ENCODE assay signal across 16 cellular contexts in the genomic region with DNA sequence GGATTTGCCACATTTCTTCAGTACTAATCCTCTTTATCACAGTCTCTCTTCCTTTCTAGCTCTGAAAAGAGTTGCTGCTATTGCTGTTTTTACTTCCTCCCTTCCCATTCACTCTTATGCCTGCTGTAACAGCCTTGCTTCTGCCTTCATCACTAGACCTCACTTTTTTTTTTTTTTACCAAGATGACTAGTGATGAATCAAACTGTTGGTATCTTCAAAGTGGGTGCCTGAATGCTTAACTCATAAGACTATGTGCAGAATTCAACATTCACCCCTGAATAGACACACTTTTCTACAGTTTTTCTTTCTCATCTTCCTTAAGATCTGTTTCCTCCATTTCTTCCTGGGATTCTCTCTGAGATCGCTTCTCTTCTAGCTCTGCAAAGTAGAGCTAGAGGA.
DNase-seq lines count a peak whose midpoint lies in the region; ATAC-seq and TF ChIP-seq lines count a peak whose summit lies in the region.
"Had no signal": no experiment of that assay in that cellular context is flagged by ENCODE, and none has a peak within 500 bp of the region (broad histone marks: within the 10 kb centered on the region; RNA-seq: fewer than 3 reads in every experiment).

No MANE protein-coding gene starts in this region.

- H3K27ac Mint-ChIP-seq in mesothelial cell of epicardium, result peak overlapping the region; percentile 0

- no peak overlapping the region for H3K4me3 ChIP-seq in choroid plexus epithelial cell (ENCODE audit: low read depth, low read length)
- H3K4me3 ChIP-seq: BLaER1, cardiac muscle cell, ovary, tibial nerve had no signal

- H3K9me3 Mint-ChIP-seq in mesothelial cell of epicardium, result no peaks in the 10 kb centered on the region

- no peaks in the 10 kb centered on the region for H3K36me3 Mint-ChIP-seq in mesothelial cell of epicardium

- H3K4me1 Mint-ChIP-seq in mesothelial cell of epicardium, result peaks cover 42% of the 10 kb centered on the region

- peak; percentile 62 for DNase-seq in AG08396 (ENCODE audit: low spot score)
- peak; percentile 81 for DNase-seq in LHCN-M2 (ENCODE audit: low read depth)
- peak; percentile 75 for DNase-seq in choroid plexus epithelial cell (ENCODE audit: low read depth)
- DNase-seq in mesothelial cell of epicardium (ENCODE audit: low spot score in 2 of 2, unreplicated experiment in 2 of 2), result no peak
- no peak for DNase-seq in CD1c-positive myeloid dendritic cell (ENCODE audit: extremely low spot score)
- DNase-seq in NCI-H524 treated with DMSO at 0.1 percent for 48 hours (lab: John Stamatoyannopoulos, UW), result no peak
- no peak for DNase-seq in RPMI8226
- DNase-seq: activated gamma-delta T cell treated with Interleukin-2 at 50 U/mL for 16 hours, NCI-H2029 treated with DMSO at 0.1 percent for 48 hours, NCI-H82, ovary, SIG-M5 had no signal

- H3K4me3 Mint-ChIP-seq in mesothelial cell of epicardium, result no peak overlapping the region

- no peaks in the 10 kb centered on the region for H3K27me3 Mint-ChIP-seq in mesothelial cell of epicardium (ENCODE audit: low read depth)

- no peak for ATAC-seq in HG02938 (IDR thresholded peaks at IDR 0.05; ENCODE audit: unreplicated experiment)

- no peak for TF ChIP-seq CTCF in choroid plexus epithelial cell (conservative IDR thresholded peaks at IDR 0.05; ENCODE audit: low read depth, low read length)
- no peak for TF ChIP-seq CTCF in mesothelial cell of epicardium (IDR thresholded peaks at IDR 0.05; ENCODE audit: unreplicated experiment)

Comparison
In these comparisons a context has a peak if more than half of its experiments do, and no peak if none do; other contexts are left out.
1. DNase-seq: peak in AG08396 (single experiment), LHCN-M2 (single experiment) and choroid plexus epithelial cell (single experiment); none in mesothelial cell of epicardium (0 of 2), CD1c-positive myeloid dendritic cell (single experiment), NCI-H524 treated with DMSO at 0.1 percent for 48 hours (single experiment) and RPMI8226 (single experiment).